In the genomic region with DNA sequence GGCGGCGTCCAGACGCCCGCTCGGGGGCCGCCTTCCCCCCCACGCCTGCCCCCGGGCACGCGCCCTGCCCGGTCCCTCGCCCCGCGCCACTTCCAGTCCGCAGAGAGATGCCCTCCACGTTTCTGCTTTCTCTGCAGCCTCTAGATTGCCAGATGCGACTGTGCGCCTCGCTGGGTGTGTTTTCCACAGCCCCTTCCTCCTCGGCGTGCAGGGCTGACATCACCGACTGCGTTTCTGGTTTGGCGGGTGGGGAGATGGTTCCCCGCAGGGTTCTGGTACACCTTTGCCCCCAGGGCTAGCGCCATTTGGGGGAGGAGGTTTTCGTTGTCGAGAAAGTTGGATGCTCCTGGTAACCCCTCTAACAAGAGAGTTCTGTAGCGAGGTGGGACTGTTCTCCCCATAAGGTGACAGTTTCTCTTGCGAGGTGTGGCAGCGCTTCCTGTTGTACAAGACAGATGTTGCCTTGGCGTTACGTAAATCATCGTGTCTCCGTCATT, we compare ENCODE assay signal across 8 cellular contexts. TPM values are rescaled to one million over a fixed set of nuclear protein-coding genes. Genes with fewer than 3 reads are reported as not detected.
A peak's percentile ranks its signal among the peaks of the same experiment; 100 is the strongest.
DNase-seq lines count a peak whose midpoint lies in the region; ATAC-seq and TF ChIP-seq lines count a peak whose summit lies in the region.

No MANE protein-coding gene starts in this region.

- no peaks in the 10 kb centered on the region for H3K9me3 Mint-ChIP-seq in activated naive CD4-positive, alpha-beta T cell treated with anti-CD3 and anti-CD28 coated beads, Interleukin-2, amount 10 ng/mL, durations not matched to agents 7 days and 5 days

- peaks cover 10% of the 10 kb centered on the region for H3K27me3 Mint-ChIP-seq in activated naive CD4-positive, alpha-beta T cell treated with anti-CD3 and anti-CD28 coated beads, Interleukin-2, amount 10 ng/mL, durations not matched to agents 7 days and 5 days

- peaks cover 15 to 56% (median 52%) of the 10 kb centered on the region in 9 donors for H3K4me1 ChIP-seq in heart right ventricle

- WGBS in heart right ventricle, 2 donors = 2% methylated on average over 31 to 35 of the region's 35 CpGs

- no peak for TF ChIP-seq CTCF in heart right ventricle (IDR thresholded peaks at IDR 0.05)

- H3K4me3 ChIP-seq in heart right ventricle = peak overlapping the region; percentile 78 to 100 (median 98)

- peaks cover 52% of the 10 kb centered on the region for H3K36me3 Mint-ChIP-seq in activated naive CD4-positive, alpha-beta T cell treated with anti-CD3 and anti-CD28 coated beads, Interleukin-2, amount 10 ng/mL, durations not matched to agents 7 days and 5 days

- no peaks in the 10 kb centered on the region for H3K9me3 ChIP-seq in heart right ventricle

- intact Hi-C loops in heart right ventricle (cut with DNase I) = loop anchor here in 9 of 10 donors (2.0 to 10.0 kb wide), 14 partner anchors 66 to 360 kb away; a partner anchor contains a TSS

- peak overlapping the region; percentile 100 for H3K27ac Mint-ChIP-seq in activated naive CD4-positive, alpha-beta T cell treated with anti-CD3 and anti-CD28 coated beads, Interleukin-2, amount 10 ng/mL, durations not matched to agents 7 days and 5 days

- peaks cover 0 to 37% (median 34%) of the 10 kb centered on the region in 9 donors for H3K36me3 ChIP-seq in heart right ventricle

- H3K4me1 Mint-ChIP-seq in activated naive CD4-positive, alpha-beta T cell treated with anti-CD3 and anti-CD28 coated beads, Interleukin-2, amount 10 ng/mL, durations not matched to agents 7 days and 5 days = peaks cover 49% of the 10 kb centered on the region

- H3K27ac ChIP-seq in heart right ventricle = peak overlapping the region; percentile 44 to 96 (median 91)

- no peaks in the 10 kb centered on the region for H3K27me3 ChIP-seq in heart right ventricle

- peak overlapping the region; percentile 97 for H3K4me3 Mint-ChIP-seq in activated naive CD4-positive, alpha-beta T cell treated with anti-CD3 and anti-CD28 coated beads, Interleukin-2, amount 10 ng/mL, durations not matched to agents 7 days and 5 days

- peak; percentile 19 for ATAC-seq in GM18909 (IDR thresholded peaks at IDR 0.05; ENCODE audit: poor library complexity, unreplicated experiment)
- ATAC-seq in HG03342 (IDR thresholded peaks at IDR 0.05; ENCODE audit: unreplicated experiment) = peak; percentile 23
- ATAC-seq in heart right ventricle = peak in 5 of 8 donors; percentile 1 to 15 (median 7)

- DNase-seq in ACHN (peak; percentile 22), SIG-M5 (lab: John Stamatoyannopoulos, UW) (peak; percentile 4), heart right ventricle (peak in 1 of 2 donors; percentile 48), retina (peak; percentile 70), cerebellar nuclear complex (lab: John Stamatoyannopoulos, UW) (no peak)
- peak; percentile 74 for DNase-seq in activated naive CD4-positive, alpha-beta T cell treated with anti-CD3 and anti-CD28 coated beads, Interleukin-2, amount 10 ng/mL, durations not matched to agents 7 days and 5 days

- CTCF ChIA-PET in activated naive CD4-positive, alpha-beta T cell treated with anti-CD3 and anti-CD28 coated beads, Interleukin-2, amount 10 ng/mL, durations not matched to agents 7 days and 5 days (lab: Charles Lee) = interaction anchor here (0.7 to 2.3 kb wide), 3 partner anchors 14 to 300 kb away, joined by 5 to 26 read pairs (median 7); no protein-coding TSS in a partner anchor

- in situ Hi-C loops in ACHN (cut with HindIII; ENCODE audit: low pct_ligation_motif_present, low pct_unique_long_range_greater_than_20kb, low sequenced_read_pairs) = no loop called here

RNA-seq across cellular contexts. Expression of a gene that starts 1.5 kb away (rescaled TPM):
- 100 to 1,000 TPM; 409 to 787 (median 454) TPM for total RNA-seq in heart right ventricle
- 100 to 1,000 TPM; 293 to 352 TPM for polyA plus RNA-seq in heart right ventricle

Comparison
In these comparisons a context has a peak if more than half of its experiments do, and no peak if none do; other contexts are left out.
1. DNase-seq: peak in ACHN (single experiment), SIG-M5 (single experiment), activated naive CD4-positive, alpha-beta T cell treated with anti-CD3 and anti-CD28 coated beads, Interleukin-2, amount 10 ng/mL, durations not matched to agents 7 days and 5 days (single experiment) and retina (single experiment); none in cerebellar nuclear complex (0 of 2).
2. Peak in every context shown above with its lines, with median percentiles within 50 percentile points of each other: ATAC-seq.